In the genomic region with DNA sequence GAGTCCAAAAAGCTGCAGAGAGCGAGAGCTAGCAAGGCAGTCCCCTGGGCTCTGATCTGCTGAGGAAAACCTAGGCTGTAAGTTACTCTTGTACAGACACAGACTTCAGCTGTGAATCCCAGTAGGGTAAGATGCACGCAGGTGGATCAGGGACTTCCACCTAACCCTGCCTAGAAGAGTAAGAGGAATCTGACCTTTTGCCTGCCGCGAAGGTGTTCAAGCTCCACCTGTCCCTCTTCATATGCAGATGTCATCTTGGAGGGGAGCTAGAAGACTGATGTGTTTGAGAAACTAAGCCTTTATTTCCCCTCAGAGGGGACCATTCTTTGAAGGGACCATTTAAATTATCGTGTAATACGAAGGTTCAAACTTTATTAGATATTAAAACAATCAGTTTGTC, we compare ENCODE assay signal across 1 cellular context.
TF ChIP-seq lines count a peak whose summit lies in the region.

No MANE protein-coding gene starts in this region.

TF ChIP-seq in GM23338, 12 proteins besides CTCF, POLR2A, EP300 and RAD21 (continued from another document):
- TF ChIP-seq, protein P1, sequence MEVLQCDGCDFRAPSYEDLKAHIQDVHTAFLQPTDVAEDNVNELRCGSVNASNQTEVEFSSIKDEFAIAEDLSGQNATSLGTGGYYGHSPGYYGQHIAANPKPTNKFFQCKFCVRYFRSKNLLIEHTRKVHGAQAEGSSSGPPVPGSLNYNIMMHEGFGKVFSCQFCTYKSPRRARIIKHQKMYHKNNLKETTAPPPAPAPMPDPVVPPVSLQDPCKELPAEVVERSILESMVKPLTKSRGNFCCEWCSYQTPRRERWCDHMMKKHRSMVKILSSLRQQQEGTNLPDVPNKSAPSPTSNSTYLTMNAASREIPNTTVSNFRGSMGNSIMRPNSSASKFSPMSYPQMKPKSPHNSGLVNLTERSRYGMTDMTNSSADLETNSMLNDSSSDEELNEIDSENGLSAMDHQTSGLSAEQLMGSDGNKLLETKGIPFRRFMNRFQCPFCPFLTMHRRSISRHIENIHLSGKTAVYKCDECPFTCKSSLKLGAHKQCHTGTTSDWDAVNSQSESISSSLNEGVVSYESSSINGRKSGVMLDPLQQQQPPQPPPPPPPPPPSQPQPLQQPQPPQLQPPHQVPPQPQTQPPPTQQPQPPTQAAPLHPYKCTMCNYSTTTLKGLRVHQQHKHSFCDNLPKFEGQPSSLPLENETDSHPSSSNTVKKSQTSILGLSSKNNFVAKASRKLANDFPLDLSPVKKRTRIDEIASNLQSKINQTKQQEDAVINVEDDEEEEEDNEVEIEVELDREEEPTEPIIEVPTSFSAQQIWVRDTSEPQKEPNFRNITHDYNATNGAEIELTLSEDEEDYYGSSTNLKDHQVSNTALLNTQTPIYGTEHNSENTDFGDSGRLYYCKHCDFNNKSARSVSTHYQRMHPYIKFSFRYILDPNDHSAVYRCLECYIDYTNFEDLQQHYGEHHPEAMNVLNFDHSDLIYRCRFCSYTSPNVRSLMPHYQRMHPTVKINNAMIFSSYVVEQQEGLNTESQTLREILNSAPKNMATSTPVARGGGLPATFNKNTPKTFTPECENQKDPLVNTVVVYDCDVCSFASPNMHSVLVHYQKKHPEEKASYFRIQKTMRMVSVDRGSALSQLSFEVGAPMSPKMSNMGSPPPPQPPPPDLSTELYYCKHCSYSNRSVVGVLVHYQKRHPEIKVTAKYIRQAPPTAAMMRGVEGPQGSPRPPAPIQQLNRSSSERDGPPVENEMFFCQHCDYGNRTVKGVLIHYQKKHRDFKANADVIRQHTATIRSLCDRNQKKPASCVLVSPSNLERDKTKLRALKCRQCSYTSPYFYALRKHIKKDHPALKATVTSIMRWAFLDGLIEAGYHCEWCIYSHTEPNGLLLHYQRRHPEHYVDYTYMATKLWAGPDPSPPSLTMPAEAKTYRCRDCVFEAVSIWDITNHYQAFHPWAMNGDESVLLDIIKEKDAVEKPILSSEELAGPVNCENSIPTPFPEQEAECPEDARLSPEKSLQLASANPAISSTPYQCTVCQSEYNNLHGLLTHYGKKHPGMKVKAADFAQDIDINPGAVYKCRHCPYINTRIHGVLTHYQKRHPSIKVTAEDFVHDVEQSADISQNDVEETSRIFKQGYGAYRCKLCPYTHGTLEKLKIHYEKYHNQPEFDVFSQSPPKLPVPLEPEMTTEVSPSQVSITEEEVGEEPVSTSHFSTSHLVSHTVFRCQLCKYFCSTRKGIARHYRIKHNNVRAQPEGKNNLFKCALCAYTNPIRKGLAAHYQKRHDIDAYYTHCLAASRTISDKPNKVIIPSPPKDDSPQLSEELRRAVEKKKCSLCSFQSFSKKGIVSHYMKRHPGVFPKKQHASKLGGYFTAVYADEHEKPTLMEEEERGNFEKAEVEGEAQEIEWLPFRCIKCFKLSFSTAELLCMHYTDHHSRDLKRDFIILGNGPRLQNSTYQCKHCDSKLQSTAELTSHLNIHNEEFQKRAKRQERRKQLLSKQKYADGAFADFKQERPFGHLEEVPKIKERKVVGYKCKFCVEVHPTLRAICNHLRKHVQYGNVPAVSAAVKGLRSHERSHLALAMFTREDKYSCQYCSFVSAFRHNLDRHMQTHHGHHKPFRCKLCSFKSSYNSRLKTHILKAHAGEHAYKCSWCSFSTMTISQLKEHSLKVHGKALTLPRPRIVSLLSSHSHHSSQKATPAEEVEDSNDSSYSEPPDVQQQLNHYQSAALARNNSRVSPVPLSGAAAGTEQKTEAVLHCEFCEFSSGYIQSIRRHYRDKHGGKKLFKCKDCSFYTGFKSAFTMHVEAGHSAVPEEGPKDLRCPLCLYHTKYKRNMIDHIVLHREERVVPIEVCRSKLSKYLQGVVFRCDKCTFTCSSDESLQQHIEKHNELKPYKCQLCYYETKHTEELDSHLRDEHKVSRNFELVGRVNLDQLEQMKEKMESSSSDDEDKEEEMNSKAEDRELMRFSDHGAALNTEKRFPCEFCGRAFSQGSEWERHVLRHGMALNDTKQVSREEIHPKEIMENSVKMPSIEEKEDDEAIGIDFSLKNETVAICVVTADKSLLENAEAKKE (CRISPR knock-in tag; IDR thresholded peaks at IDR 0.05): peak; percentile 85
